23 cellular contexts compared by ENCODE assay signal in genomic region chr1:201379733-201380242, GRCh38. TPM values are rescaled to one million over a fixed set of nuclear protein-coding genes. Genes with fewer than 3 reads are reported as not detected.
"Had no signal": no experiment of that assay in that cellular context is flagged by ENCODE, and none has a peak within 500 bp of the region (broad histone marks: within the 10 kb centered on the region; RNA-seq: fewer than 3 reads in every experiment).

No MANE protein-coding gene starts in this region.

- ATAC-seq: activated CD8-positive, alpha-beta T cell treated with anti-CD3 and anti-CD28 coated beads for 36 hours; activated T-helper 17 cell treated with anti-CD3 and anti-CD28 coated beads, Interleukin-2, amount 50 U/mL, for 72 hours; T-cell had no signal

- H3K27ac ChIP-seq: uterus had no signal

- H3K27me3 Mint-ChIP-seq: activated CD8-positive, alpha-beta T cell treated with anti-CD3 and anti-CD28 coated beads for 36 hours; activated naive CD8-positive, alpha-beta T cell treated with anti-CD3 and anti-CD28 coated beads for 36 hours had no signal

- H3K4me1 ChIP-seq: uterus had no signal

- H3K9me3 Mint-ChIP-seq: activated B cell treated with CpG ODN at 0.5 μM for 24 hours; activated CD8-positive, alpha-beta T cell treated with anti-CD3 and anti-CD28 coated beads for 36 hours; activated naive CD8-positive, alpha-beta T cell treated with anti-CD3 and anti-CD28 coated beads for 36 hours; activated T-helper 17 cell treated with anti-CD3 and anti-CD28 coated beads, Interleukin-2, amount 50 U/mL, for 72 hours; endodermal cell; nephron progenitor cell; T-cell had no signal

- H3K27me3 ChIP-seq: thyroid gland, uterus had no signal

- H3K36me3 ChIP-seq: thyroid gland, uterus had no signal

- H3K9me3 ChIP-seq: thyroid gland, uterus had no signal

- H3K4me3 Mint-ChIP-seq: activated B cell treated with CpG ODN at 0.5 μM for 24 hours; activated CD8-positive, alpha-beta T cell treated with anti-CD3 and anti-CD28 coated beads for 36 hours; activated naive CD8-positive, alpha-beta T cell treated with anti-CD3 and anti-CD28 coated beads for 36 hours; activated T-helper 17 cell treated with anti-CD3 and anti-CD28 coated beads, Interleukin-2, amount 50 U/mL, for 72 hours; endodermal cell; nephron progenitor cell; T-cell had no signal

- H3K4me3 ChIP-seq: thyroid gland, uterus had no signal

- DNase-seq: activated B cell treated with CpG ODN at 0.5 μM for 24 hours; activated CD4-positive, alpha-beta T cell treated with anti-CD3 and anti-CD28 coated beads for 48 hours; activated CD8-positive, alpha-beta T cell treated with anti-CD3 and anti-CD28 coated beads for 36 hours; activated naive CD4-positive, alpha-beta T cell; activated naive CD8-positive, alpha-beta T cell treated with anti-CD3 and anti-CD28 coated beads for 36 hours; activated T-cell treated with anti-CD3 and anti-CD28 coated beads, Interleukin-2, amount 50 U/mL, for 1 hour; amniotic stem cell; caudate nucleus; endodermal cell; foreskin melanocyte; kidney; nephron progenitor cell; occipital lobe; retina; stimulated activated CD4-positive, alpha-beta T cell treated with anti-CD3 and anti-CD28 coated beads, Interleukin-2, amount 100 ng/mL, for 24 hours; stimulated activated naive CD4-positive, alpha-beta T cell treated with Interleukin-2 at 50 U/mL for 16 hours; T-cell; thyroid gland; uterus had no signal

- H3K36me3 Mint-ChIP-seq: activated naive CD8-positive, alpha-beta T cell treated with anti-CD3 and anti-CD28 coated beads for 36 hours; T-cell had no signal

- H3K27ac Mint-ChIP-seq: activated B cell treated with CpG ODN at 0.5 μM for 24 hours; activated CD8-positive, alpha-beta T cell treated with anti-CD3 and anti-CD28 coated beads for 36 hours; activated naive CD8-positive, alpha-beta T cell treated with anti-CD3 and anti-CD28 coated beads for 36 hours; activated T-helper 17 cell treated with anti-CD3 and anti-CD28 coated beads, Interleukin-2, amount 50 U/mL, for 72 hours; endodermal cell; nephron progenitor cell; T-cell had no signal

- H3K4me1 Mint-ChIP-seq: activated B cell treated with CpG ODN at 0.5 μM for 24 hours; activated naive CD8-positive, alpha-beta T cell treated with anti-CD3 and anti-CD28 coated beads for 36 hours; activated T-helper 17 cell treated with anti-CD3 and anti-CD28 coated beads, Interleukin-2, amount 50 U/mL, for 72 hours; T-cell had no signal

RNA-seq across cellular contexts. Expression of gene TNNT2, which starts 2.3 kb away (rescaled TPM):
- total RNA-seq: activated B cell treated with CpG ODN at 0.5 μM for 24 hours; activated CD8-positive, alpha-beta T cell treated with anti-CD3 and anti-CD28 coated beads for 36 hours; activated naive CD8-positive, alpha-beta T cell treated with anti-CD3 and anti-CD28 coated beads for 36 hours; activated T-helper 17 cell treated with anti-CD3 and anti-CD28 coated beads, Interleukin-2, amount 50 U/mL, for 72 hours; mesenteric fat pad; occipital lobe; posterior vena cava; subcutaneous adipose tissue; T-cell had no signal

RNA-seq across cellular contexts. Expression of gene LAD1, which starts 19.3 kb away (rescaled TPM):
- total RNA-seq: activated B cell treated with CpG ODN at 0.5 μM for 24 hours; activated CD8-positive, alpha-beta T cell treated with anti-CD3 and anti-CD28 coated beads for 36 hours; activated naive CD8-positive, alpha-beta T cell treated with anti-CD3 and anti-CD28 coated beads for 36 hours; activated T-helper 17 cell treated with anti-CD3 and anti-CD28 coated beads, Interleukin-2, amount 50 U/mL, for 72 hours; occipital lobe had no signal

RNA-seq across cellular contexts. Expression of gene TNNI1, which starts 41.7 kb away (rescaled TPM):
- total RNA-seq: activated B cell treated with CpG ODN at 0.5 μM for 24 hours; activated CD8-positive, alpha-beta T cell treated with anti-CD3 and anti-CD28 coated beads for 36 hours; activated naive CD8-positive, alpha-beta T cell treated with anti-CD3 and anti-CD28 coated beads for 36 hours; activated T-helper 17 cell treated with anti-CD3 and anti-CD28 coated beads, Interleukin-2, amount 50 U/mL, for 72 hours; kidney; mesenteric fat pad; occipital lobe; posterior vena cava; subcutaneous adipose tissue; T-cell; thyroid gland had no signal
